Comparison of ENCODE assay signal across 1 cellular context in the genomic region with DNA sequence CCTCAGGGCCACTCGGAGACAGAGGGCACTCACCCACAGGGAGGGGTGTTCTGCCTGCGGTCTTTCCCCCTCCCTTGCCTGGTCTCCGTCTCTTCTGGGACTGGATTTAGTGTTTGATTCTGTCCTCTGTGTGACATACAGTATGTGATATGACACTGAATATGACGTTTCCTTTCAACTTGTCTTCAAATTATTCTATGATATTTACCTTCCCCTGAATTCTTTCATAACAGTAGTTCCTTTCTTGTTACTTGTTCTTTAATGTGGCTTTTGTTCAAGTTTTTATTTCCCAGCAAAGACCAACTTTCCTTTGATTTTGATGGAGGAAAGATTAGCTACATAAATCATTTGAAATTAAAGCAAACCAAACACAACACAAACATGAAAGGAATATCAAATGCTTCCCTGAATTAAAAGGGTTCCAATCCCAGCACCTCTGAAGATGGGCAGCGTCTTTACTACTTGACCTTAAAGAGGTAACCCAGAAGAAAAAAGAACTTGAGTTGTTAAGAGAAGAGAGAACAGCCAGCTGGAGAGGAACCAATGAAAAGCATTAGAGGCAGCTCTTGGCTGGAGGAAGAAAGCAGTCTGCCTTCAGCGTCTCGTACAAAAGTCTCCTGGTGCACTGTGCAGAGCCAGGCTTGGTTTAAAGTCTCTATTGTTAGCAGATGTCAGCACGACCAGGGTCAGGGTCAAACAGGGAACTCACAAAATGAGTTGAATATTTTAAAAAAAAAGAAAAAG.
TF ChIP-seq lines count a peak whose summit lies in the region.

No MANE protein-coding gene starts in this region.

TF ChIP-seq in IMR-90, 13 proteins besides CTCF, POLR2A, EP300 and RAD21 (continued from another document):
- no peak for TF ChIP-seq USF2 (IDR thresholded peaks at IDR 0.05; ENCODE audit: low read depth, low read length)
- no peak for TF ChIP-seq RCOR1 (IDR thresholded peaks at IDR 0.05; ENCODE audit: insufficient replicate concordance, low read length)
- TF ChIP-seq RFX5 (IDR thresholded peaks at IDR 0.05; ENCODE audit: low read depth, low read length) = no peak
- TF ChIP-seq MXI1 (IDR thresholded peaks at IDR 0.05; ENCODE audit: borderline replicate concordance, low read depth, low read length) = no peak
- TF ChIP-seq MAFK (IDR thresholded peaks at IDR 0.05; ENCODE audit: low read depth, low read length) = no peak
